Comparison of ENCODE assay signal across 8 cellular contexts in genomic region chr16:2266887-2267286, GRCh38. TPM values are rescaled to one million over a fixed set of nuclear protein-coding genes. Genes with fewer than 3 reads are reported as not detected.
DNase-seq lines count a peak whose midpoint lies in the region; ATAC-seq and TF ChIP-seq lines count a peak whose summit lies in the region.
"Not testable (repeated sequence)": the region's sequence is repeated elsewhere in the genome, so short reads cannot be mapped to it uniquely, and the experiment has no call there.

No MANE protein-coding gene starts in this region.

- peak overlapping the region; percentile 77 for H3K4ac ChIP-seq in trophoblast cell (ENCODE audit: low read depth, low read length)

- H3K9me3 ChIP-seq in DND-41 (ENCODE audit: insufficient read depth, low read length, severe bottlenecking); ascending aorta; esophagus muscularis mucosa; left lung; trophoblast cell (ENCODE audit: insufficient read depth, low read depth, low read length); transverse colon: not testable (repeated sequence)

- peaks cover 72% of the 10 kb centered on the region for H4K20me1 ChIP-seq in DND-41 (ENCODE audit: insufficient read depth, low read length)

- H3K23ac ChIP-seq in trophoblast cell (ENCODE audit: low read length), result not testable (repeated sequence)

- H4K8ac ChIP-seq in trophoblast cell (ENCODE audit: low read depth, low read length), result not testable (repeated sequence)

- TF ChIP-seq EP300 in esophagus muscularis mucosa (IDR thresholded peaks at IDR 0.05); transverse colon (IDR thresholded peaks at IDR 0.05; ENCODE audit: low read depth): not testable (repeated sequence)

- H4K12ac ChIP-seq in trophoblast cell (ENCODE audit: low read depth, low read length), result not testable (repeated sequence)

- peaks cover 77% of the 10 kb centered on the region for H3K79me2 ChIP-seq in DND-41 (ENCODE audit: insufficient read depth, low read length)
- peaks cover 32% of the 10 kb centered on the region for H3K79me2 ChIP-seq in trophoblast cell (ENCODE audit: control insufficient read depth, insufficient read depth, low read length, poor library complexity)

- H3K36me3 ChIP-seq in DND-41 (ENCODE audit: insufficient read depth, low read length) (peaks cover 49% of the 10 kb centered on the region), ascending aorta (peaks cover 21 to 25% of the 10 kb centered on the region in 2 donors), esophagus muscularis mucosa (peaks cover 18 to 36% (median 27%) of the 10 kb centered on the region in 4 donors), left lung (peaks cover 0 to 27% of the 10 kb centered on the region in 2 donors), trophoblast cell (ENCODE audit: control insufficient read depth in 1 of 2, insufficient read depth in 2 of 2, low read length in 2 of 2) (peaks cover 27 to 29% of the 10 kb centered on the region in 2 experiments), transverse colon (peaks cover 0 to 20% (median 9%) of the 10 kb centered on the region in 4 donors)

- H3K14ac ChIP-seq in trophoblast cell (ENCODE audit: low read length), result not testable (repeated sequence)

- not testable (repeated sequence) for H4K91ac ChIP-seq in trophoblast cell (ENCODE audit: low read depth, low read length)

- H2BK5ac ChIP-seq in trophoblast cell (ENCODE audit: low read depth, low read length, poor library complexity), result not testable (repeated sequence)

- 6% methylated on average over 11 of the region's 12 CpGs for WGBS in esophagus muscularis mucosa
- WGBS in trophoblast cell (ENCODE audit: extremely low coverage, insufficient coverage, insufficient read length), result no CpG with 5 or more reads among the region's 12 CpGs
- 0 to 4% methylated on average over 2 to 9 of the region's 12 CpGs for WGBS in transverse colon (ENCODE audit: low coverage in 1 of 2), 2 donors

- not testable (repeated sequence) for ATAC-seq in DND-41 (ENCODE audit: insufficient read depth, low read depth)
- ATAC-seq in left lung, result peak; percentile 5

- H3K4me3 ChIP-seq in DND-41 (ENCODE audit: low read depth in 1 of 2, low read length in 2 of 2) (peak overlapping the region; percentile 61 to 85; a peak in 3 of 4 replicates), LNCaP clone FGC (ENCODE audit: low read depth, low read length) (peak overlapping the region; percentile 90), WI38 (ENCODE audit: low read depth, low read length) (peak overlapping the region; percentile 69), ascending aorta (peak overlapping the region; percentile 63 to 92), esophagus muscularis mucosa (peak overlapping the region; percentile 82 to 91 (median 84)), left lung (peak overlapping the region; percentile 80 to 98), trophoblast cell (ENCODE audit: low read depth, low read length) (peak overlapping the region; percentile 88), transverse colon (peak overlapping the region in 3 of 4 donors; percentile 62 to 97 (median 71))

- DNase-seq in DND-41; LNCaP clone FGC (ENCODE audit: low read depth); ascending aorta (ENCODE audit: low spot score in 2 of 2); esophagus muscularis mucosa (ENCODE audit: extremely low spot score); left lung; trophoblast cell; transverse colon: not testable (repeated sequence)

- peak overlapping the region; percentile 79 for H3K4me2 ChIP-seq in DND-41 (ENCODE audit: insufficient read depth, low read length)
- H3K4me2 ChIP-seq in trophoblast cell (ENCODE audit: low read length), result peak overlapping the region; percentile 61

- H2AK5ac ChIP-seq in trophoblast cell (ENCODE audit: low read length), result not testable (repeated sequence)

- TF ChIP-seq CTCF in DND-41 (IDR thresholded peaks at IDR 0.05; ENCODE audit: borderline replicate concordance, extremely low read depth, low read length, poor library complexity, severe bottlenecking); LNCaP clone FGC (IDR thresholded peaks at IDR 0.05; ENCODE audit: control insufficient read depth, extremely low read depth, insufficient read depth); WI38 (IDR thresholded peaks at IDR 0.05; ENCODE audit: low read depth, low read length); ascending aorta (IDR thresholded peaks at IDR 0.05); esophagus muscularis mucosa (IDR thresholded peaks at IDR 0.05); left lung (IDR thresholded peaks at IDR 0.05); transverse colon (IDR thresholded peaks at IDR 0.05): not testable (repeated sequence)

- peak overlapping the region; percentile 98 for H3K27ac ChIP-seq in DND-41 (ENCODE audit: low read length)
- peak overlapping the region in 1 of 2 donors; percentile 98 for H3K27ac ChIP-seq in ascending aorta
- peak overlapping the region; percentile 87 to 97 (median 92) for H3K27ac ChIP-seq in esophagus muscularis mucosa (replicated peaks in 1 of 4)
- H3K27ac ChIP-seq in left lung, result peak overlapping the region in 1 of 2 donors; percentile 97
- not testable (repeated sequence) for H3K27ac ChIP-seq in trophoblast cell (ENCODE audit: low read depth, low read length)
- H3K27ac ChIP-seq in transverse colon, result peak overlapping the region; percentile 90 to 99 (median 96)

- H3K9ac ChIP-seq in DND-41 (ENCODE audit: low read depth, low read length), result peak overlapping the region; percentile 91
- peak overlapping the region; percentile 42 for H3K9ac ChIP-seq in trophoblast cell (ENCODE audit: low read length)

- H3K79me1 ChIP-seq in trophoblast cell (ENCODE audit: low read length), result peaks cover 15% of the 10 kb centered on the region

- intact Hi-C loops in ascending aorta (cut with DNase I), result loop anchor here (5.0 to 10.0 kb wide), 5 partner anchors 45 to 755 kb away; partner anchors contain the start of genes ATP6V0C, CCNF, E4F1 and HCFC1R1
- intact Hi-C loops in esophagus muscularis mucosa (cut with DNase I), result loop anchor here (10.0 kb wide), 1 partner anchor 238 kb away; no protein-coding TSS in a partner anchor
- intact Hi-C loops in left lung (cut with DNase I), result not testable (repeated sequence)
- intact Hi-C loops in transverse colon (cut with DNase I; ENCODE audit: low total_unique reads), result loop anchor here (5.0 kb wide), 1 partner anchor 715 kb away; the partner anchor contains the start of gene PKMYT1

- TF ChIP-seq POLR2A in esophagus muscularis mucosa (IDR thresholded peaks at IDR 0.05; ENCODE audit: low read depth); transverse colon (IDR thresholded peaks at IDR 0.05): not testable (repeated sequence)

- H2BK12ac ChIP-seq in trophoblast cell (ENCODE audit: low read length), result not testable (repeated sequence)

- not testable (repeated sequence) for H2BK120ac ChIP-seq in trophoblast cell (ENCODE audit: insufficient read depth, low read length, poor library complexity)

- not testable (repeated sequence) for H3K27me3 ChIP-seq in DND-41 (ENCODE audit: insufficient read depth, low read length, poor library complexity); ascending aorta; esophagus muscularis mucosa; left lung; trophoblast cell (ENCODE audit: insufficient read depth, low read length); transverse colon

- not testable (repeated sequence) for H3K18ac ChIP-seq in trophoblast cell (ENCODE audit: low read length)

- H3K4me1 ChIP-seq in DND-41 (ENCODE audit: insufficient read depth, low read length), result peaks cover 40% of the 10 kb centered on the region
- peaks cover 10 to 21% of the 10 kb centered on the region in 2 donors for H3K4me1 ChIP-seq in ascending aorta
- peaks cover 30 to 72% (median 49%) of the 10 kb centered on the region in 4 donors for H3K4me1 ChIP-seq in esophagus muscularis mucosa
- H3K4me1 ChIP-seq in left lung, result peaks cover 20 to 39% of the 10 kb centered on the region in 2 donors
- not testable (repeated sequence) for H3K4me1 ChIP-seq in trophoblast cell (ENCODE audit: control insufficient read depth in 1 of 2, insufficient read depth in 2 of 2, low read length in 2 of 2)
- peaks cover 17 to 35% (median 28%) of the 10 kb centered on the region in 4 donors for H3K4me1 ChIP-seq in transverse colon

- in situ Hi-C loops in transverse colon (cut with MboI; ENCODE audit: low pct_ligation_motif_present in 1 of 4, low pct_unique_long_range_greater_than_20kb in 1 of 4, low sequenced_read_pairs in 3 of 4), result not testable (repeated sequence)

- H2AFZ ChIP-seq in DND-41 (ENCODE audit: low read depth, low read length); trophoblast cell (ENCODE audit: insufficient read depth, low read length, poor library complexity): not testable (repeated sequence)

RNA-seq across cellular contexts. Expression of gene RNPS1, which starts 1.0 kb away (rescaled TPM):
- total RNA-seq in ascending aorta (134 TPM), esophagus muscularis mucosa (100 to 1,000 TPM; 114 to 179 (median 151) TPM), left lung (100 to 1,000 TPM; 109 to 124 TPM), transverse colon (100 to 1,000 TPM; 110 to 153 (median 126) TPM)
- polyA plus RNA-seq in trophoblast cell (2013), result 189 TPM in 2 replicates

RNA-seq across cellular contexts. Expression of gene ECI1, which starts 15.5 kb away (rescaled TPM):
- total RNA-seq in ascending aorta, result 10.9 TPM
- 100 to 1,000 TPM in 1 of 4 donors, 10 to 100 TPM in 3; 51.9 to 115 (median 86.6) TPM for total RNA-seq in esophagus muscularis mucosa
- total RNA-seq in left lung, result 10 to 100 TPM; 47.3 to 51.7 TPM
- polyA plus RNA-seq in trophoblast cell (2013), result 41.1 and 43.5 TPM in 2 replicates
- total RNA-seq in transverse colon, result 100 to 1,000 TPM in 2 of 4 donors, 10 to 100 TPM in 2; 24.5 to 218 (median 100) TPM

RNA-seq across cellular contexts. Expression of gene DNASE1L2, which starts 30.6 kb away (rescaled TPM):
- not detected for total RNA-seq in ascending aorta
- total RNA-seq in esophagus muscularis mucosa, result under 1 TPM; 0.50 to 0.86 (median 0.67) TPM
- 1 to 10 TPM; 1.3 to 1.5 TPM for total RNA-seq in left lung
- 0.31 and 0.41 TPM in 2 replicates for polyA plus RNA-seq in trophoblast cell (2013)
- total RNA-seq in transverse colon, result 1 to 10 TPM in 1 of 4 donors, under 1 TPM in 2, not detected in 1; 0.55 to 3.0 (median 0.64) TPM

RNA-seq across cellular contexts. Expression of gene E4F1, which starts 43.5 kb away (rescaled TPM):
- 39.7 TPM for total RNA-seq in ascending aorta
- 10 to 100 TPM; 19.1 to 39.7 (median 28.5) TPM for total RNA-seq in esophagus muscularis mucosa
- total RNA-seq in left lung, result 10 to 100 TPM; 16.4 to 22.6 TPM
- 11.3 and 12.5 TPM in 2 replicates for polyA plus RNA-seq in trophoblast cell (2013)
- 100 to 1,000 TPM in 1 of 4 donors, 10 to 100 TPM in 3; 36.5 to 124 (median 53.6) TPM for total RNA-seq in transverse colon

RNA-seq across cellular contexts. Expression of gene PGP, which starts 52.2 kb away (rescaled TPM):
- 21.5 TPM for total RNA-seq in ascending aorta
- total RNA-seq in esophagus muscularis mucosa, result 10 to 100 TPM in 3 of 4 donors, 1 to 10 TPM in 1; 8.9 to 20.0 (median 13.7) TPM
- total RNA-seq in left lung, result 10 to 100 TPM; 14.4 to 24.4 TPM
- polyA plus RNA-seq in trophoblast cell (2013), result 36.6 and 37.5 TPM in 2 replicates
- 10 to 100 TPM; 18.0 to 49.0 (median 29.5) TPM for total RNA-seq in transverse colon
